In genomic region chr19:30236006-30236405, GRCh38 we compare ENCODE assay signal across 18 cellular contexts.
DNase-seq lines count a peak whose midpoint lies in the region; ATAC-seq and TF ChIP-seq lines count a peak whose summit lies in the region.
"Had no signal": no experiment of that assay in that cellular context is flagged by ENCODE, and none has a peak within 500 bp of the region (broad histone marks: within the 10 kb centered on the region; RNA-seq: fewer than 3 reads in every experiment).

No MANE protein-coding gene starts in this region.

- no peaks in the 10 kb centered on the region for H3K9me2 ChIP-seq in GM23338 (ENCODE audit: insufficient read depth)

- H3K27me3 Mint-ChIP-seq in GM23338 (ENCODE audit: insufficient read depth, low read depth, poor library complexity) (peaks cover 19% of the 10 kb centered on the region), mesothelial cell of epicardium (ENCODE audit: low read depth) (peaks cover 86% of the 10 kb centered on the region)

- H3K27me3 ChIP-seq in GM23338 (ENCODE audit: insufficient read depth): peaks cover 12% of the 10 kb centered on the region
- peaks cover 19 to 75% of the 10 kb centered on the region in 2 donors for H3K27me3 ChIP-seq in left lung
- peaks cover 46% of the 10 kb centered on the region for H3K27me3 ChIP-seq in upper lobe of right lung

- H3K27ac ChIP-seq in GM23338 (ENCODE audit: low read depth): no peak overlapping the region
- peak overlapping the region; percentile 49 for H3K27ac ChIP-seq in cingulate gyrus (ENCODE audit: low read depth, low read length)
- no peak overlapping the region for H3K27ac ChIP-seq in left lung
- H3K27ac ChIP-seq in upper lobe of right lung: no peak overlapping the region
- H3K27ac ChIP-seq: C4-2B, epithelial cell of prostate, KMS-11, PC-9 had no signal

- no peaks in the 10 kb centered on the region for H3K4me1 ChIP-seq in GM23338 (ENCODE audit: insufficient read depth)
- H3K4me1 ChIP-seq in left lung: no peaks in the 10 kb centered on the region
- H3K4me1 ChIP-seq in upper lobe of right lung: no peaks in the 10 kb centered on the region

- H2AFZ ChIP-seq in GM23338: peak overlapping the region; percentile 91; the same call in 1 of the 2 replicates
- H2AFZ ChIP-seq: PC-9 had no signal

- ATAC-seq in GM23338: peak; percentile 74
- no peak for ATAC-seq in left lung
- ATAC-seq in upper lobe of right lung: no peak
- ATAC-seq: natural killer cell treated with Interleukin-12 subunit alpha and Interleukin-12 subunit beta and Interleukin-15 and Interleukin-18, amount 100 ng/mL, for 72 hours had no signal

- no peak overlapping the region for H3K4me2 ChIP-seq in GM23338
- H3K4me2 ChIP-seq: KMS-11, PC-9 had no signal

- no peaks in the 10 kb centered on the region for H3K36me3 ChIP-seq in GM23338 (ENCODE audit: insufficient read depth)
- no peaks in the 10 kb centered on the region for H3K36me3 ChIP-seq in left lung
- H3K36me3 ChIP-seq in upper lobe of right lung: no peaks in the 10 kb centered on the region

- H3K9me3 ChIP-seq in left lung: no peaks in the 10 kb centered on the region
- no peaks in the 10 kb centered on the region for H3K9me3 ChIP-seq in upper lobe of right lung

- intact Hi-C loops in left lung (cut with DNase I): no loop called here
- intact Hi-C loops in upper lobe of right lung (cut with DNase I): no loop called here

- no peaks in the 10 kb centered on the region; the same call in 2 of the 3 replicates for H3K9me3 Mint-ChIP-seq in GM23338
- H3K9me3 Mint-ChIP-seq in mesothelial cell of epicardium: no peaks in the 10 kb centered on the region
- H3K9me3 Mint-ChIP-seq: activated naive CD4-positive, alpha-beta T cell treated with anti-CD3 and anti-CD28 coated beads for 36 hours; dendritic cell treated with granulocyte-macrophage colony-stimulating factor and Interleukin-4, amounts not matched to agents 40 ng/mL and 50 ng/mL, for 4 days; natural killer cell treated with Interleukin-12 subunit alpha and Interleukin-12 subunit beta and Interleukin-15 and Interleukin-18, amount 100 ng/mL, for 72 hours had no signal

- H3F3A ChIP-seq in GM23338 (replicated peaks; ENCODE audit: low read depth): no peaks in the 10 kb centered on the region

- no peak overlapping the region for H3K27ac Mint-ChIP-seq in GM23338
- no peak overlapping the region for H3K27ac Mint-ChIP-seq in mesothelial cell of epicardium
- H3K27ac Mint-ChIP-seq: activated naive CD4-positive, alpha-beta T cell treated with anti-CD3 and anti-CD28 coated beads for 36 hours; dendritic cell treated with granulocyte-macrophage colony-stimulating factor and Interleukin-4, amounts not matched to agents 40 ng/mL and 50 ng/mL, for 4 days; natural killer cell treated with Interleukin-12 subunit alpha and Interleukin-12 subunit beta and Interleukin-15 and Interleukin-18, amount 100 ng/mL, for 72 hours had no signal

- H3K4me3 Mint-ChIP-seq in GM23338 (no peak overlapping the region), mesothelial cell of epicardium (peak overlapping the region; percentile 44)
- H3K4me3 Mint-ChIP-seq: activated naive CD4-positive, alpha-beta T cell treated with anti-CD3 and anti-CD28 coated beads for 36 hours; dendritic cell treated with granulocyte-macrophage colony-stimulating factor and Interleukin-4, amounts not matched to agents 40 ng/mL and 50 ng/mL, for 4 days; natural killer cell treated with Interleukin-12 subunit alpha and Interleukin-12 subunit beta and Interleukin-15 and Interleukin-18, amount 100 ng/mL, for 72 hours had no signal

- H3K4me1 Mint-ChIP-seq in GM23338 (peaks cover 40% of the 10 kb centered on the region), mesothelial cell of epicardium (no peaks in the 10 kb centered on the region)

- no peak for TF ChIP-seq CTCF in GM23338 (conservative IDR thresholded peaks at IDR 0.05; ENCODE audit: low read depth in 2 of 2)
- TF ChIP-seq CTCF in mesothelial cell of epicardium (IDR thresholded peaks at IDR 0.05; ENCODE audit: unreplicated experiment): no peak
- no peak for TF ChIP-seq CTCF in left lung (IDR thresholded peaks at IDR 0.05)
- no peak for TF ChIP-seq CTCF in upper lobe of right lung (IDR thresholded peaks at IDR 0.05)

- H4K20me1 ChIP-seq in GM23338 (replicated peaks; ENCODE audit: insufficient read depth): no peaks in the 10 kb centered on the region

- no peaks in the 10 kb centered on the region for H3K36me3 Mint-ChIP-seq in GM23338 (ENCODE audit: low read depth)
- no peaks in the 10 kb centered on the region for H3K36me3 Mint-ChIP-seq in mesothelial cell of epicardium
- H3K36me3 Mint-ChIP-seq: natural killer cell treated with Interleukin-12 subunit alpha and Interleukin-12 subunit beta and Interleukin-15 and Interleukin-18, amount 100 ng/mL, for 72 hours had no signal

- no peaks in the 10 kb centered on the region for H3K79me2 ChIP-seq in GM23338 (replicated peaks; ENCODE audit: insufficient read depth)

- DNase-seq in GM23338 (ENCODE audit: low spot score) (peak; percentile 40), mesothelial cell of epicardium (ENCODE audit: low spot score in 2 of 2, unreplicated experiment in 2 of 2) (no peak), superior temporal gyrus (ENCODE audit: extremely low spot score) (peak; percentile 78), left lung (no peak), upper lobe of right lung (no peak), GF-D8 (lab: John Stamatoyannopoulos, UW) (no peak)
- DNase-seq: activated naive CD4-positive, alpha-beta T cell treated with anti-CD3 and anti-CD28 coated beads for 36 hours; mammary epithelial cell; NCI-H1092 treated with DMSO at 0.1 percent for 48 hours; NCI-H526 treated with DMSO at 0.1 percent for 48 hours; PC-9; stimulated activated CD4-positive, alpha-beta T cell treated with anti-CD3 and anti-CD28 coated beads, Interleukin-2, amount 100 ng/mL, for 24 hours had no signal

- H3K4me3 ChIP-seq in GM23338 (no peak overlapping the region), left lung (no peak overlapping the region), upper lobe of right lung (no peak overlapping the region)
- H3K4me3 ChIP-seq: PC-9 had no signal

TF ChIP-seq in GM23338, 12 proteins besides CTCF, POLR2A, EP300 and RAD21:
- TF ChIP-seq STAT1 (IDR thresholded peaks at IDR 0.05; ENCODE audit: unreplicated experiment) (no peak), CREB1 (CRISPR knock-in tag; IDR thresholded peaks at IDR 0.05; ENCODE audit: low read depth) (no peak), ZNF114 (CRISPR knock-in tag; IDR thresholded peaks at IDR 0.05) (no peak), EZH2 (IDR thresholded peaks at IDR 0.05; ENCODE audit: low read depth, unreplicated experiment) (no peak), ZNF331 (CRISPR knock-in tag; IDR thresholded peaks at IDR 0.05; ENCODE audit: low read depth) (no peak), EZH2phosphoT487 (IDR thresholded peaks at IDR 0.05; ENCODE audit: unreplicated experiment) (no peak), JUNB (IDR thresholded peaks at IDR 0.05; ENCODE audit: unreplicated experiment) (no peak)

Comparison
In these comparisons a context has a peak if more than half of its experiments do, and no peak if none do; other contexts are left out.
1. DNase-seq: peak in GM23338 (single experiment) and superior temporal gyrus (single experiment); none in mesothelial cell of epicardium (0 of 2), left lung (0 of 2), upper lobe of right lung (single experiment) and GF-D8 (single experiment).